8 cellular contexts compared by ENCODE assay signal in the genomic region with DNA sequence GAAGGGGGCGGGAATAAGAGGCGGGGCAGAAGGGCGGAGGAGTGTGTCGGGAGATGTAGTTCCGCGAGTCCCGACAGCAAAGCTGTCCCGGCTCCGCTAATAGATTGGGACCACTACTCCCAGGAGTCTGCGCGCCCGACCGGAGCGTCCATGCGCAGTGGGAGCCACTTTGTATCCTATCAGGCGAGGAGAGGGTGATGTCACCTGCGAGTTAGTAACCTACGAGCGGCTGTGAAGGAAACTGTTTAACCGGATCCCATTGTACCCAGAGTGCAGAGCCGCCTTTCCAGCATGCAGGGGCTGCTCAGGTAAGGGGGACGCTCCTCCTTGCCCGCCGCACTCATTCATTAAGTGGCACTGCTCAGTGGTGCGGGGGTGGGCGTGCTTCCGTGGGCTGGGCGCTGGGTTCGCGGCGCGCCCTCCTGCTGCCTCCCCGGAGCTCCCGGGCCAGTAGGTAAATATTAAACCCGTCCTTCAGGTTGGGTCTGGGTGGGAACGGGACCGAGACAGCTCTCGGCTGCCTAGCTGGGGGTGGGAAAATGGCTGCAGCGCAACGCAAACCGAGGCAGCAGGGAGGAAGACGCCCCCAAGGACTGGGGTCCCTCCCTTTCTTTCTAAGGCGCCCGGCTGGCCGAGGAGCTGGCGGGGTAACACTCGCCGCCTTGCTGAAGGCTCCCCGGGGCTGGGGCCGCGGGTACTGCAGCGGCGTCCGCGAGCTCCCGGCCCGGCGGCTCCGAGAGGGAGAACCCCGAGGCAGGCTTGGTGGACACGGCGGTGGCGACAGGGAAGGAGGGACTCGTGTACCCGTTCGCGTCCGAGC. TPM values are rescaled to one million over a fixed set of nuclear protein-coding genes. Genes with fewer than 3 reads are reported as not detected.
A peak's percentile ranks its signal among the peaks of the same experiment; 100 is the strongest.
DNase-seq lines count a peak whose midpoint lies in the region; ATAC-seq and TF ChIP-seq lines count a peak whose summit lies in the region.

Gene DAAM1, plus strand, starts transcription at position 207 of the 820 bp plus-strand sequence. CDS start 74,811 bp downstream, outside the sequence.

- H3K9me3 ChIP-seq in adipocyte (ENCODE audit: control insufficient read depth, low read length) (no peaks in the 10 kb centered on the region), cardiac muscle cell (ENCODE audit: low read depth) (no peaks in the 10 kb centered on the region)

- peak within 1 kb of the TSS; percentile 95 for H3K27ac ChIP-seq in cardiac muscle cell

- peak; percentile 87 for ATAC-seq in HG02759 (IDR thresholded peaks at IDR 0.05; ENCODE audit: unreplicated experiment)

- H3K36me3 ChIP-seq in adipocyte (ENCODE audit: control insufficient read depth, insufficient read depth, low read length, severe bottlenecking) (no peaks in the 10 kb centered on the region), cardiac muscle cell (no peaks in the 10 kb centered on the region)

- H3K36me3 Mint-ChIP-seq in type B pancreatic cell: peaks cover 5% of the 10 kb centered on the region

- peak within 1 kb of the TSS; percentile 91 for H3K4me3 ChIP-seq in GM12865 (ENCODE audit: low read depth, low read length)
- H3K4me3 ChIP-seq in adipocyte (ENCODE audit: low read length): peak within 1 kb of the TSS; percentile 95
- peak within 1 kb of the TSS; percentile 57 for H3K4me3 ChIP-seq in cardiac muscle cell

- DNase-seq in GM12865 (ENCODE audit: low read depth): peak; percentile 98
- DNase-seq in NCI-H1417 (lab: John Stamatoyannopoulos, UW): peak; percentile 91 to 99 (median 97)
- peak; percentile 98 for DNase-seq in SW480 (ENCODE audit: low spot score)
- peak; percentile 99 for DNase-seq in adipocyte (ENCODE audit: low read depth)
- peak; percentile 99 for DNase-seq in cardiac muscle cell (ENCODE audit: low read depth in 1 of 2, low spot score in 1 of 2)
- peak; percentile 99 for DNase-seq in pons (ENCODE audit: low spot score)
- DNase-seq in type B pancreatic cell (ENCODE audit: extremely low spot score, unreplicated experiment): peak; percentile 96

- peaks cover 8% of the 10 kb centered on the region for H3K27me3 Mint-ChIP-seq in type B pancreatic cell

- peak within 1 kb of the TSS; percentile 97 for H3K27ac Mint-ChIP-seq in type B pancreatic cell

- peak within 1 kb of the TSS; percentile 99 for H3K4me3 Mint-ChIP-seq in type B pancreatic cell

- H3K9ac ChIP-seq in adipocyte (ENCODE audit: low read length): peak within 1 kb of the TSS; percentile 89

- no peaks in the 10 kb centered on the region for H3K9me3 Mint-ChIP-seq in type B pancreatic cell

- H3K27me3 ChIP-seq in adipocyte (replicated peaks; ENCODE audit: control insufficient read depth, insufficient read depth, low read length) (no peaks in the 10 kb centered on the region), cardiac muscle cell (no peaks in the 10 kb centered on the region)

- H3K4me1 ChIP-seq in adipocyte (ENCODE audit: control insufficient read depth, insufficient read depth, low read length) (peaks cover 16% of the 10 kb centered on the region), cardiac muscle cell (ENCODE audit: low read depth) (peaks cover 15% of the 10 kb centered on the region)

- H3K4me1 Mint-ChIP-seq in type B pancreatic cell (ENCODE audit: unreplicated experiment): peaks cover 42% of the 10 kb centered on the region

- TF ChIP-seq CTCF in GM12865 (IDR thresholded peaks at IDR 0.05; ENCODE audit: insufficient read depth, low read depth, low read length, missing control alignments) (no peak), cardiac muscle cell (IDR thresholded peaks at IDR 0.05; ENCODE audit: low read depth, low read length) (no peak), type B pancreatic cell (conservative IDR thresholded peaks at IDR 0.05) (no peak)

RNA-seq across cellular contexts. Expression of gene DAAM1, which starts in this region (rescaled TPM):
- total RNA-seq in cardiac muscle cell (30.1 and 34.2 TPM in 2 replicates), type B pancreatic cell (ENCODE audit: low replicate concordance) (64.3 and 70.6 TPM in 2 replicates)
- 33.9 and 43.4 TPM in 2 replicates for polyA plus RNA-seq in cardiac muscle cell

Comparison
In these comparisons a context has a peak if more than half of its experiments do, and no peak if none do; other contexts are left out.
1. Peak in every context shown above with its lines: DNase-seq, ATAC-seq, H3K4me3 ChIP-seq and H3K27ac ChIP-seq.